Comparison of ENCODE assay signal across 1 cellular context in the genomic region with DNA sequence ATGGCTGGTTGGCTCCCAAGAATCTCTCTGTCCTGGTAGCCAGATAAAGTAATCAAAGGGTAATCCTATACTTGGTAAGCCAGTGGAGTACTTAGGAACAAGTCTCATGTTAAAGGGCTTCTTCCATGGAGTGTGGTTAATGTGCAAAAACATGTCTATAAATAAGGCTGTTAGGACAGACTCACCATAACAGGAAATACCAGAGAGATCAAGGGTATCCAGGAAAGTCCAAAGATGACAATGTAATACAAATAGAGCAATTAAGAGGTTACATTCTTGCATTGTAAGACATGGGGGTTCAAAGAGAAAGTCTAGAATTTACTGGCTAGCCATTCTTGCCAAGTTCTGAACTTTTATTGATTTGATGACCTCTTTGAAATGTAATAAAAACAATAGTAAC.
TF ChIP-seq lines count a peak whose summit lies in the region.

No MANE protein-coding gene starts in this region.

TF ChIP-seq in HepG2, 621 proteins besides CTCF, POLR2A, EP300 and RAD21 (continued from another document and continues in another):
- TF ChIP-seq MIER3 (CRISPR knock-in tag; IDR thresholded peaks at IDR 0.05; ENCODE audit: borderline replicate concordance) (0 out of 2 replicates have a peak, but pooled peaks have one; percentile 21), JUN (CRISPR knock-in tag; IDR thresholded peaks at IDR 0.05) (no peak), HIVEP1 (CRISPR knock-in tag; IDR thresholded peaks at IDR 0.05) (no peak), ZNF761 (CRISPR knock-in tag; conservative IDR thresholded peaks at IDR 0.05) (no peak), RXRA (CRISPR knock-in tag; IDR thresholded peaks at IDR 0.05) (no peak), ATF7 (IDR thresholded peaks at IDR 0.05) (no peak), ATF7 (CRISPR knock-in tag; IDR thresholded peaks at IDR 0.05) (no peak), HOXD1 (CRISPR knock-in tag; IDR thresholded peaks at IDR 0.05) (no peak), ZFP82 (CRISPR knock-in tag; IDR thresholded peaks at IDR 0.05; ENCODE audit: borderline replicate concordance) (no peak), DNMT3B (CRISPR knock-in tag; conservative IDR thresholded peaks at IDR 0.05) (no peak), SSRP1 (CRISPR knock-in tag; IDR thresholded peaks at IDR 0.05) (no peak), NCOA2 (CRISPR knock-in tag; IDR thresholded peaks at IDR 0.05) (peak; percentile 92), FOXA3 (CRISPR knock-in tag; IDR thresholded peaks at IDR 0.05) (peak; percentile 74), SOX5 (CRISPR knock-in tag; IDR thresholded peaks at IDR 0.05; ENCODE audit: borderline replicate concordance) (peak; percentile 88), SRSF4 (IDR thresholded peaks at IDR 0.05; ENCODE audit: low read depth, low read length, poor library complexity, severe bottlenecking) (no peak), NCOR1 (IDR thresholded peaks at IDR 0.05; ENCODE audit: borderline replicate concordance, low read length) (peak; percentile 91; the same call in 1 of the 2 replicates), ZMYM4 (CRISPR knock-in tag; IDR thresholded peaks at IDR 0.05) (no peak; the same call in 1 of the 2 replicates), ZIK1 (CRISPR knock-in tag; IDR thresholded peaks at IDR 0.05; ENCODE audit: borderline replicate concordance, low read depth) (no peak), GATA4 (IDR thresholded peaks at IDR 0.05; ENCODE audit: borderline replicate concordance, low read depth) (peak; percentile 22; the same call in 1 of the 2 replicates), MED8 (CRISPR knock-in tag; IDR thresholded peaks at IDR 0.05; ENCODE audit: insufficient replicate concordance) (no peak), SUZ12 (IDR thresholded peaks at IDR 0.05; ENCODE audit: low read depth, low read length) (no peak), ZBTB38 (CRISPR knock-in tag; IDR thresholded peaks at IDR 0.05) (no peak), ZSCAN21 (CRISPR knock-in tag; IDR thresholded peaks at IDR 0.05; ENCODE audit: borderline replicate concordance) (no peak), ZNF749 (CRISPR knock-in tag; IDR thresholded peaks at IDR 0.05; ENCODE audit: borderline replicate concordance) (no peak), ZSCAN31 (CRISPR knock-in tag; IDR thresholded peaks at IDR 0.05; ENCODE audit: low read depth) (no peak), ZFX (CRISPR knock-in tag; IDR thresholded peaks at IDR 0.05; ENCODE audit: low read depth) (no peak), ZNF224 (CRISPR knock-in tag; IDR thresholded peaks at IDR 0.05) (no peak), ELF1 (CRISPR knock-in tag; IDR thresholded peaks at IDR 0.05) (peak; percentile 17; the same call in 1 of the 2 replicates)
- TF ChIP-seq, protein P1, sequence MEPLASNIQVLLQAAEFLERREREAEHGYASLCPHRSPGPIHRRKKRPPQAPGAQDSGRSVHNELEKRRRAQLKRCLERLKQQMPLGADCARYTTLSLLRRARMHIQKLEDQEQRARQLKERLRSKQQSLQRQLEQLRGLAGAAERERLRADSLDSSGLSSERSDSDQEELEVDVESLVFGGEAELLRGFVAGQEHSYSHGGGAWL (CRISPR knock-in tag; IDR thresholded peaks at IDR 0.05): no peak
- TF ChIP-seq, protein P2, sequence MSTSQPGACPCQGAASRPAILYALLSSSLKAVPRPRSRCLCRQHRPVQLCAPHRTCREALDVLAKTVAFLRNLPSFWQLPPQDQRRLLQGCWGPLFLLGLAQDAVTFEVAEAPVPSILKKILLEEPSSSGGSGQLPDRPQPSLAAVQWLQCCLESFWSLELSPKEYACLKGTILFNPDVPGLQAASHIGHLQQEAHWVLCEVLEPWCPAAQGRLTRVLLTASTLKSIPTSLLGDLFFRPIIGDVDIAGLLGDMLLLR (CRISPR knock-in tag; IDR thresholded peaks at IDR 0.05): no peak
- TF ChIP-seq, protein P3, sequence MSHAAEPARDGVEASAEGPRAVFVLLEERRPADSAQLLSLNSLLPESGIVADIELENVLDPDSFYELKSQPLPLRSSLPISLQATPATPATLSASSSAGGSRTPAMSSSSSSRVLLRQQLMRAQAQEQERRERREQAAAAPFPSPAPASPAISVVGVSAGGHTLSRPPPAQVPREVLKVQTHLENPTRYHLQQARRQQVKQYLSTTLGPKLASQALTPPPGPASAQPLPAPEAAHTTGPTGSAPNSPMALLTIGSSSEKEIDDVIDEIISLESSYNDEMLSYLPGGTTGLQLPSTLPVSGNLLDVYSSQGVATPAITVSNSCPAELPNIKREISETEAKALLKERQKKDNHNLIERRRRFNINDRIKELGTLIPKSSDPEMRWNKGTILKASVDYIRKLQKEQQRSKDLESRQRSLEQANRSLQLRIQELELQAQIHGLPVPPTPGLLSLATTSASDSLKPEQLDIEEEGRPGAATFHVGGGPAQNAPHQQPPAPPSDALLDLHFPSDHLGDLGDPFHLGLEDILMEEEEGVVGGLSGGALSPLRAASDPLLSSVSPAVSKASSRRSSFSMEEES (CRISPR knock-in tag; IDR thresholded peaks at IDR 0.05): 0 out of 2 replicates have a peak, but pooled peaks have one; percentile 27
- TF ChIP-seq, protein P4, sequence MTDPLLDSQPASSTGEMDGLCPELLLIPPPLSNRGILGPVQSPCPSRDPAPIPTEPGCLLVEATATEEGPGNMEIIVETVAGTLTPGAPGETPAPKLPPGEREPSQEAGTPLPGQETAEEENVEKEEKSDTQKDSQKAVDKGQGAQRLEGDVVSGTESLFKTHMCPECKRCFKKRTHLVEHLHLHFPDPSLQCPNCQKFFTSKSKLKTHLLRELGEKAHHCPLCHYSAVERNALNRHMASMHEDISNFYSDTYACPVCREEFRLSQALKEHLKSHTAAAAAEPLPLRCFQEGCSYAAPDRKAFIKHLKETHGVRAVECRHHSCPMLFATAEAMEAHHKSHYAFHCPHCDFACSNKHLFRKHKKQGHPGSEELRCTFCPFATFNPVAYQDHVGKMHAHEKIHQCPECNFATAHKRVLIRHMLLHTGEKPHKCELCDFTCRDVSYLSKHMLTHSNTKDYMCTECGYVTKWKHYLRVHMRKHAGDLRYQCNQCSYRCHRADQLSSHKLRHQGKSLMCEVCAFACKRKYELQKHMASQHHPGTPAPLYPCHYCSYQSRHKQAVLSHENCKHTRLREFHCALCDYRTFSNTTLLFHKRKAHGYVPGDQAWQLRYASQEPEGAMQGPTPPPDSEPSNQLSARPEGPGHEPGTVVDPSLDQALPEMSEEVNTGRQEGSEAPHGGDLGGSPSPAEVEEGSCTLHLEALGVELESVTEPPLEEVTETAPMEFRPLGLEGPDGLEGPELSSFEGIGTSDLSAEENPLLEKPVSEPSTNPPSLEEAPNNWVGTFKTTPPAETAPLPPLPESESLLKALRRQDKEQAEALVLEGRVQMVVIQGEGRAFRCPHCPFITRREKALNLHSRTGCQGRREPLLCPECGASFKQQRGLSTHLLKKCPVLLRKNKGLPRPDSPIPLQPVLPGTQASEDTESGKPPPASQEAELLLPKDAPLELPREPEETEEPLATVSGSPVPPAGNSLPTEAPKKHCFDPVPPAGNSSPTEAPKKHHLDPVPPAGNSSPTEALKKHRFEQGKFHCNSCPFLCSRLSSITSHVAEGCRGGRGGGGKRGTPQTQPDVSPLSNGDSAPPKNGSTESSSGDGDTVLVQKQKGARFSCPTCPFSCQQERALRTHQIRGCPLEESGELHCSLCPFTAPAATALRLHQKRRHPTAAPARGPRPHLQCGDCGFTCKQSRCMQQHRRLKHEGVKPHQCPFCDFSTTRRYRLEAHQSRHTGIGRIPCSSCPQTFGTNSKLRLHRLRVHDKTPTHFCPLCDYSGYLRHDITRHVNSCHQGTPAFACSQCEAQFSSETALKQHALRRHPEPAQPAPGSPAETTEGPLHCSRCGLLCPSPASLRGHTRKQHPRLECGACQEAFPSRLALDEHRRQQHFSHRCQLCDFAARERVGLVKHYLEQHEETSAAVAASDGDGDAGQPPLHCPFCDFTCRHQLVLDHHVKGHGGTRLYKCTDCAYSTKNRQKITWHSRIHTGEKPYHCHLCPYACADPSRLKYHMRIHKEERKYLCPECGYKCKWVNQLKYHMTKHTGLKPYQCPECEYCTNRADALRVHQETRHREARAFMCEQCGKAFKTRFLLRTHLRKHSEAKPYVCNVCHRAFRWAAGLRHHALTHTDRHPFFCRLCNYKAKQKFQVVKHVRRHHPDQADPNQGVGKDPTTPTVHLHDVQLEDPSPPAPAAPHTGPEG (CRISPR knock-in tag; IDR thresholded peaks at IDR 0.05): no peak
- TF ChIP-seq, protein P5, sequence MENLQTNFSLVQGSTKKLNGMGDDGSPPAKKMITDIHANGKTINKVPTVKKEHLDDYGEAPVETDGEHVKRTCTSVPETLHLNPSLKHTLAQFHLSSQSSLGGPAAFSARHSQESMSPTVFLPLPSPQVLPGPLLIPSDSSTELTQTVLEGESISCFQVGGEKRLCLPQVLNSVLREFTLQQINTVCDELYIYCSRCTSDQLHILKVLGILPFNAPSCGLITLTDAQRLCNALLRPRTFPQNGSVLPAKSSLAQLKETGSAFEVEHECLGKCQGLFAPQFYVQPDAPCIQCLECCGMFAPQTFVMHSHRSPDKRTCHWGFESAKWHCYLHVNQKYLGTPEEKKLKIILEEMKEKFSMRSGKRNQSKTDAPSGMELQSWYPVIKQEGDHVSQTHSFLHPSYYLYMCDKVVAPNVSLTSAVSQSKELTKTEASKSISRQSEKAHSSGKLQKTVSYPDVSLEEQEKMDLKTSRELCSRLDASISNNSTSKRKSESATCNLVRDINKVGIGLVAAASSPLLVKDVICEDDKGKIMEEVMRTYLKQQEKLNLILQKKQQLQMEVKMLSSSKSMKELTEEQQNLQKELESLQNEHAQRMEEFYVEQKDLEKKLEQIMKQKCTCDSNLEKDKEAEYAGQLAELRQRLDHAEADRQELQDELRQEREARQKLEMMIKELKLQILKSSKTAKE (CRISPR knock-in tag; IDR thresholded peaks at IDR 0.05; ENCODE audit: borderline replicate concordance): peak; percentile 23; the same call in 1 of the 2 replicates
- TF ChIP-seq, protein P6, sequence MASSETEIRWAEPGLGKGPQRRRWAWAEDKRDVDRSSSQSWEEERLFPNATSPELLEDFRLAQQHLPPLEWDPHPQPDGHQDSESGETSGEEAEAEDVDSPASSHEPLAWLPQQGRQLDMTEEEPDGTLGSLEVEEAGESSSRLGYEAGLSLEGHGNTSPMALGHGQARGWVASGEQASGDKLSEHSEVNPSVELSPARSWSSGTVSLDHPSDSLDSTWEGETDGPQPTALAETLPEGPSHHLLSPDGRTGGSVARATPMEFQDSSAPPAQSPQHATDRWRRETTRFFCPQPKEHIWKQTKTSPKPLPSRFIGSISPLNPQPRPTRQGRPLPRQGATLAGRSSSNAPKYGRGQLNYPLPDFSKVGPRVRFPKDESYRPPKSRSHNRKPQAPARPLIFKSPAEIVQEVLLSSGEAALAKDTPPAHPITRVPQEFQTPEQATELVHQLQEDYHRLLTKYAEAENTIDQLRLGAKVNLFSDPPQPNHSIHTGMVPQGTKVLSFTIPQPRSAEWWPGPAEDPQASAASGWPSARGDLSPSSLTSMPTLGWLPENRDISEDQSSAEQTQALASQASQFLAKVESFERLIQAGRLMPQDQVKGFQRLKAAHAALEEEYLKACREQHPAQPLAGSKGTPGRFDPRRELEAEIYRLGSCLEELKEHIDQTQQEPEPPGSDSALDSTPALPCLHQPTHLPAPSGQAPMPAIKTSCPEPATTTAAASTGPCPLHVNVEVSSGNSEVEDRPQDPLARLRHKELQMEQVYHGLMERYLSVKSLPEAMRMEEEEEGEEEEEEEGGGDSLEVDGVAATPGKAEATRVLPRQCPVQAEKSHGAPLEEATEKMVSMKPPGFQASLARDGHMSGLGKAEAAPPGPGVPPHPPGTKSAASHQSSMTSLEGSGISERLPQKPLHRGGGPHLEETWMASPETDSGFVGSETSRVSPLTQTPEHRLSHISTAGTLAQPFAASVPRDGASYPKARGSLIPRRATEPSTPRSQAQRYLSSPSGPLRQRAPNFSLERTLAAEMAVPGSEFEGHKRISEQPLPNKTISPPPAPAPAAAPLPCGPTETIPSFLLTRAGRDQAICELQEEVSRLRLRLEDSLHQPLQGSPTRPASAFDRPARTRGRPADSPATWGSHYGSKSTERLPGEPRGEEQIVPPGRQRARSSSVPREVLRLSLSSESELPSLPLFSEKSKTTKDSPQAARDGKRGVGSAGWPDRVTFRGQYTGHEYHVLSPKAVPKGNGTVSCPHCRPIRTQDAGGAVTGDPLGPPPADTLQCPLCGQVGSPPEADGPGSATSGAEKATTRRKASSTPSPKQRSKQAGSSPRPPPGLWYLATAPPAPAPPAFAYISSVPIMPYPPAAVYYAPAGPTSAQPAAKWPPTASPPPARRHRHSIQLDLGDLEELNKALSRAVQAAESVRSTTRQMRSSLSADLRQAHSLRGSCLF (CRISPR knock-in tag; IDR thresholded peaks at IDR 0.05; ENCODE audit: borderline replicate concordance): no peak
- TF ChIP-seq, protein P7, sequence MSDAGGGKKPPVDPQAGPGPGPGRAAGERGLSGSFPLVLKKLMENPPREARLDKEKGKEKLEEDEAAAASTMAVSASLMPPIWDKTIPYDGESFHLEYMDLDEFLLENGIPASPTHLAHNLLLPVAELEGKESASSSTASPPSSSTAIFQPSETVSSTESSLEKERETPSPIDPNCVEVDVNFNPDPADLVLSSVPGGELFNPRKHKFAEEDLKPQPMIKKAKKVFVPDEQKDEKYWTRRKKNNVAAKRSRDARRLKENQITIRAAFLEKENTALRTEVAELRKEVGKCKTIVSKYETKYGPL (CRISPR knock-in tag; IDR thresholded peaks at IDR 0.05): no peak
- TF ChIP-seq, protein P8, sequence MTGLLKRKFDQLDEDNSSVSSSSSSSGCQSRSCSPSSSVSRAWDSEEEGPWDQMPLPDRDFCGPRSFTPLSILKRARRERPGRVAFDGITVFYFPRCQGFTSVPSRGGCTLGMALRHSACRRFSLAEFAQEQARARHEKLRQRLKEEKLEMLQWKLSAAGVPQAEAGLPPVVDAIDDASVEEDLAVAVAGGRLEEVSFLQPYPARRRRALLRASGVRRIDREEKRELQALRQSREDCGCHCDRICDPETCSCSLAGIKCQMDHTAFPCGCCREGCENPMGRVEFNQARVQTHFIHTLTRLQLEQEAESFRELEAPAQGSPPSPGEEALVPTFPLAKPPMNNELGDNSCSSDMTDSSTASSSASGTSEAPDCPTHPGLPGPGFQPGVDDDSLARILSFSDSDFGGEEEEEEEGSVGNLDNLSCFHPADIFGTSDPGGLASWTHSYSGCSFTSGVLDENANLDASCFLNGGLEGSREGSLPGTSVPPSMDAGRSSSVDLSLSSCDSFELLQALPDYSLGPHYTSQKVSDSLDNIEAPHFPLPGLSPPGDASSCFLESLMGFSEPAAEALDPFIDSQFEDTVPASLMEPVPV (CRISPR knock-in tag; IDR thresholded peaks at IDR 0.05): no peak
- TF ChIP-seq, protein P9, sequence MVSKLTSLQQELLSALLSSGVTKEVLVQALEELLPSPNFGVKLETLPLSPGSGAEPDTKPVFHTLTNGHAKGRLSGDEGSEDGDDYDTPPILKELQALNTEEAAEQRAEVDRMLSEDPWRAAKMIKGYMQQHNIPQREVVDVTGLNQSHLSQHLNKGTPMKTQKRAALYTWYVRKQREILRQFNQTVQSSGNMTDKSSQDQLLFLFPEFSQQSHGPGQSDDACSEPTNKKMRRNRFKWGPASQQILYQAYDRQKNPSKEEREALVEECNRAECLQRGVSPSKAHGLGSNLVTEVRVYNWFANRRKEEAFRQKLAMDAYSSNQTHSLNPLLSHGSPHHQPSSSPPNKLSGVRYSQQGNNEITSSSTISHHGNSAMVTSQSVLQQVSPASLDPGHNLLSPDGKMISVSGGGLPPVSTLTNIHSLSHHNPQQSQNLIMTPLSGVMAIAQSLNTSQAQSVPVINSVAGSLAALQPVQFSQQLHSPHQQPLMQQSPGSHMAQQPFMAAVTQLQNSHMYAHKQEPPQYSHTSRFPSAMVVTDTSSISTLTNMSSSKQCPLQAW (CRISPR knock-in tag; IDR thresholded peaks at IDR 0.05): no peak
